8 cellular contexts compared by ENCODE assay signal in genomic region chr9:97598461-97599288, GRCh38. TPM values are rescaled to one million over a fixed set of nuclear protein-coding genes. Genes with fewer than 3 reads are reported as not detected.
DNase-seq lines count a peak whose midpoint lies in the region; ATAC-seq and TF ChIP-seq lines count a peak whose summit lies in the region.

No MANE protein-coding gene starts in this region.

- POLR2A ChIA-PET in MCF 10A (lab: Yijun Ruan, JAX), result interaction anchor here (0.6 to 3.4 kb wide), 5 partner anchors 34 to 321 kb away, joined by 3 to 34 read pairs (median 3); partner anchors contain the start of gene TSTD2

- H3K27ac ChIP-seq in VCaP, result no peak overlapping the region

- CTCF ChIA-PET in MCF 10A (lab: Yijun Ruan, JAX), result interaction anchor here (0.5 to 12.8 kb wide), 70 partner anchors 9 to 742 kb away, joined by 3 to 345 read pairs (median 5); partner anchors contain the start of genes TDRD7 and TMOD1

- peak; percentile 84 for ATAC-seq in GM18870 (IDR thresholded peaks at IDR 0.05; ENCODE audit: unreplicated experiment)
- peak; percentile 91 for ATAC-seq in HG03108 (IDR thresholded peaks at IDR 0.05; ENCODE audit: unreplicated experiment)

- H3K4me1 Mint-ChIP-seq in MCF 10A (ENCODE audit: insufficient read depth, unreplicated experiment), result peaks cover 9% of the 10 kb centered on the region

- no peaks in the 10 kb centered on the region for H3K27me3 Mint-ChIP-seq in MCF 10A (ENCODE audit: insufficient read depth, unreplicated experiment)

- peaks cover 16% of the 10 kb centered on the region for H3K36me3 Mint-ChIP-seq in MCF 10A (ENCODE audit: insufficient read depth, unreplicated experiment)

- TSS peak; percentile 24 for BruUV-seq in MCF 10A (replicated peaks; lab: Mats Ljungman, UMichigan)

- DNase-seq in AG08396 (ENCODE audit: low spot score) (peak; percentile 74), NCI-H2171 treated with DMSO at 0.1 percent for 48 hours (lab: John Stamatoyannopoulos, UW) (peak; percentile 83), MCF 10A (ENCODE audit: unreplicated experiment) (peak; percentile 80), iris pigment epithelial cell (ENCODE audit: low read depth) (peak; percentile 82)
- peak; percentile 43 to 51 for DNase-seq in stimulated activated CD4-positive, alpha-beta T cell treated with anti-CD3 and anti-CD28 coated beads, Interleukin-15, amount 100 ng/mL, for 48 hours (ENCODE audit: low read depth in 2 of 2)

- intact Hi-C loops in MCF 10A (cut with micrococcal nuclease), result loop anchor here (1.0 kb wide), 5 partner anchors 97 to 741 kb away; partner anchors contain the start of gene TMOD1

- TF ChIP-seq CTCF in VCaP (conservative IDR thresholded peaks at IDR 0.05) (peak; percentile 92), MCF 10A (IDR thresholded peaks at IDR 0.05; ENCODE audit: unreplicated experiment) (peak; percentile 77)

- H3K4me3 Mint-ChIP-seq in MCF 10A (ENCODE audit: unreplicated experiment), result no peak overlapping the region

- no peak overlapping the region for H3K27ac Mint-ChIP-seq in MCF 10A (ENCODE audit: low read depth, unreplicated experiment)

- H3K9me3 Mint-ChIP-seq in MCF 10A (ENCODE audit: unreplicated experiment), result no peaks in the 10 kb centered on the region

RNA-seq across cellular contexts. Expression of gene TSTD2, which starts 34.5 kb away (rescaled TPM):
- total RNA-seq in MCF 10A (2022), result 18.0 and 19.0 TPM in 2 replicates

RNA-seq across cellular contexts. Expression of gene NCBP1, which starts 34.9 kb away (rescaled TPM):
- 35.6 and 38.7 TPM in 2 replicates for total RNA-seq in MCF 10A (2022)
